ENCODE assay signal across 15 cellular contexts in genomic region chr15:60651155-60651554, GRCh38.
DNase-seq lines count a peak whose midpoint lies in the region; ATAC-seq, FAIRE-seq and TF ChIP-seq lines count a peak whose summit lies in the region.
"Had no signal": no experiment of that assay in that cellular context is flagged by ENCODE, and none has a peak within 500 bp of the region (broad histone marks: within the 10 kb centered on the region; RNA-seq: fewer than 3 reads in every experiment).

No MANE protein-coding gene starts in this region.

- peaks cover 22% of the 10 kb centered on the region for H3K4me1 ChIP-seq in DOHH2 (ENCODE audit: control insufficient read depth, low read length)
- H3K4me1 ChIP-seq in SJCRH30, result peaks cover 60% of the 10 kb centered on the region
- peaks cover 0 to 4% of the 10 kb centered on the region in 2 donors for H3K4me1 ChIP-seq in small intestine (ENCODE audit: control insufficient read depth in 2 of 2, insufficient read depth in 1 of 2, low read depth in 1 of 2, low read length in 1 of 2)
- H3K4me1 ChIP-seq: left ventricle myocardium inferior had no signal

- H3K4me1 Mint-ChIP-seq in CD4-positive, alpha-beta T cell (ENCODE audit: low read depth), result peaks cover 47% of the 10 kb centered on the region

- H3K27me3 Mint-ChIP-seq in CD4-positive, alpha-beta T cell, result no peaks in the 10 kb centered on the region

- ATAC-seq in CD4-positive, alpha-beta T cell (ENCODE audit: poor library complexity), result no peak
- no peak for ATAC-seq in GM21737 (IDR thresholded peaks at IDR 0.05; ENCODE audit: unreplicated experiment)

- 80 to 92% (median 92%) methylated on average over 7 of the region's 7 CpGs for WGBS in small intestine, 3 donors

- H3K27ac ChIP-seq in CD4-positive, alpha-beta T cell (ENCODE audit: low read depth, low read length), result no peak overlapping the region
- H3K27ac ChIP-seq in DOHH2 (ENCODE audit: low read depth, low read length) (no peak overlapping the region), SJCRH30 (peak overlapping the region; percentile 11; the same call in 1 of the 2 replicates), small intestine (ENCODE audit: low read depth in 1 of 2, low read length in 1 of 2) (no peak overlapping the region)
- H3K27ac ChIP-seq: adrenal gland, cardiac muscle cell, left ventricle myocardium inferior, parathyroid adenoma, VCaP had no signal

- H3K79me2 ChIP-seq in DOHH2 (ENCODE audit: control insufficient read depth, low read length), result no peaks in the 10 kb centered on the region
- H3K79me2 ChIP-seq: parathyroid adenoma had no signal

- CTCF ChIA-PET in CD4-positive, alpha-beta T cell (lab: Charles Lee), result no interaction called here

- no peaks in the 10 kb centered on the region for H4K20me1 ChIP-seq in DOHH2 (ENCODE audit: control insufficient read depth, insufficient read depth, low read depth, low read length)

- H3K27me3 ChIP-seq in CD4-positive, alpha-beta T cell (ENCODE audit: control insufficient read depth, insufficient read depth, low read length), result no peaks in the 10 kb centered on the region
- H3K27me3 ChIP-seq in DOHH2 (ENCODE audit: control insufficient read depth, low read length), result peaks cover 25% of the 10 kb centered on the region
- H3K27me3 ChIP-seq in SJCRH30, result no peaks in the 10 kb centered on the region
- no peaks in the 10 kb centered on the region for H3K27me3 ChIP-seq in small intestine (ENCODE audit: control insufficient read depth in 2 of 2, insufficient read depth in 2 of 2, low read length in 2 of 2)
- H3K27me3 ChIP-seq: adrenal gland had no signal

- H3K9me2 ChIP-seq in DOHH2 (replicated peaks; ENCODE audit: control insufficient read depth, low read length), result no peaks in the 10 kb centered on the region

- peak overlapping the region; percentile 41 for H3K4me2 ChIP-seq in DOHH2 (ENCODE audit: low read length)

- TF ChIP-seq CTCF in CD4-positive, alpha-beta T cell (IDR thresholded peaks at IDR 0.05), result no peak
- TF ChIP-seq CTCF in DOHH2 (IDR thresholded peaks at IDR 0.05; ENCODE audit: low read depth, low read length, poor library complexity, severe bottlenecking), result no peak

- DNase-seq in CD4-positive, alpha-beta T cell, result no peak
- DNase-seq in SJCRH30 (no peak), left kidney (ENCODE audit: low read depth, low spot score) (peak; percentile 52), NCI-H1092 treated with DMSO at 0.1 percent for 48 hours (lab: John Stamatoyannopoulos, UW) (no peak), small intestine (no peak)
- DNase-seq: adrenal gland; left ventricle myocardium inferior; NCI-H446 treated with DMSO at 0.1 percent for 48 hours; stimulated activated CD4-positive, alpha-beta T cell treated with anti-CD3 and anti-CD28 coated beads, Interleukin-1b, Interleukin-23, amount 100 ng/mL, for 48 hours had no signal

- no peak overlapping the region for H3K4me3 Mint-ChIP-seq in CD4-positive, alpha-beta T cell

- H3F3A ChIP-seq in DOHH2 (ENCODE audit: control insufficient read depth, insufficient read depth), result no peaks in the 10 kb centered on the region

- no peaks in the 10 kb centered on the region for H3K9me3 Mint-ChIP-seq in CD4-positive, alpha-beta T cell

- intact Hi-C loops in CD4-positive, alpha-beta T cell (cut with DNase I, micrococcal nuclease), result loop anchor here in 1 of 2 experiments (5.0 kb wide), 2 partner anchors 64 to 266 kb away; no protein-coding TSS in a partner anchor

- peak overlapping the region; percentile 79 for H3K27ac Mint-ChIP-seq in CD4-positive, alpha-beta T cell

- H3K36me3 ChIP-seq in DOHH2 (ENCODE audit: control insufficient read depth, low read length) (no peaks in the 10 kb centered on the region), SJCRH30 (no peaks in the 10 kb centered on the region), small intestine (ENCODE audit: control insufficient read depth in 2 of 2, insufficient read depth in 2 of 2, low read length in 2 of 2) (no peaks in the 10 kb centered on the region)
- H3K36me3 ChIP-seq: adrenal gland, cardiac muscle cell, left ventricle myocardium inferior had no signal

- no peaks in the 10 kb centered on the region for H3K9me3 ChIP-seq in CD4-positive, alpha-beta T cell (ENCODE audit: control insufficient read depth, low read length)
- H3K9me3 ChIP-seq in DOHH2 (ENCODE audit: control insufficient read depth, insufficient read depth, low read length) (no peaks in the 10 kb centered on the region), SJCRH30 (replicated peaks) (no peaks in the 10 kb centered on the region), small intestine (ENCODE audit: control insufficient read depth, low read depth) (no peaks in the 10 kb centered on the region)
- H3K9me3 ChIP-seq: adrenal gland, left ventricle myocardium inferior had no signal

- H3K4me3 ChIP-seq in DOHH2 (ENCODE audit: low read length) (no peak overlapping the region), SJCRH30 (no peak overlapping the region), small intestine (ENCODE audit: low read depth in 1 of 2, low read length in 2 of 2) (no peak overlapping the region)
- H3K4me3 ChIP-seq: adrenal gland, cardiac muscle cell, left ventricle myocardium inferior had no signal

- FAIRE-seq in small intestine (lab: Jason Lieb, UNC), result no peak
- FAIRE-seq: GM12892 had no signal

- POLR2A ChIA-PET in CD4-positive, alpha-beta T cell (lab: Charles Lee), result interaction anchor here (0.8 to 1.4 kb wide), 4 partner anchors 21 to 58 kb away, joined by 3 read pairs; no protein-coding TSS in a partner anchor

- no peaks in the 10 kb centered on the region for H3K36me3 Mint-ChIP-seq in CD4-positive, alpha-beta T cell (ENCODE audit: low read depth)
